ENCODE assay signal across 13 cellular contexts in genomic region chr12:1501695-1502440, GRCh38.
DNase-seq lines count a peak whose midpoint lies in the region; ATAC-seq and TF ChIP-seq lines count a peak whose summit lies in the region.
"Had no signal": no experiment of that assay in that cellular context is flagged by ENCODE, and none has a peak within 500 bp of the region (broad histone marks: within the 10 kb centered on the region; RNA-seq: fewer than 3 reads in every experiment).

No MANE protein-coding gene starts in this region.

- H3K4me1 ChIP-seq in BLaER1 (peaks cover 59% of the 10 kb centered on the region), GM23338 (ENCODE audit: insufficient read depth) (no peaks in the 10 kb centered on the region), neuronal stem cell (ENCODE audit: control insufficient read depth in 2 of 2, insufficient read depth in 1 of 2, low read depth in 1 of 2, low read length in 2 of 2) (peaks cover 0 to 2% of the 10 kb centered on the region in 2 donors)

- H2AFZ ChIP-seq in GM23338 (no peak overlapping the region), neuronal stem cell (ENCODE audit: low read length) (no peak overlapping the region)

- H3K9me3 Mint-ChIP-seq in GM23338: peaks cover 11% of the 10 kb centered on the region; the same call in 2 of the 3 replicates

- peak; percentile 15 for ATAC-seq in GM23338
- ATAC-seq: PC-3 had no signal

- H3K9ac ChIP-seq in BLaER1: no peak overlapping the region
- no peak overlapping the region for H3K9ac ChIP-seq in neuronal stem cell (ENCODE audit: low read depth, low read length, poor library complexity)

- no peak overlapping the region for H2BK120ac ChIP-seq in neuronal stem cell (ENCODE audit: low read depth, low read length)

- H4K20me1 ChIP-seq in BLaER1: no peaks in the 10 kb centered on the region
- no peaks in the 10 kb centered on the region for H4K20me1 ChIP-seq in GM23338 (replicated peaks; ENCODE audit: insufficient read depth)

- peaks cover 4% of the 10 kb centered on the region; the same call in 2 of the 3 replicates for H3K36me3 Mint-ChIP-seq in GM23338 (ENCODE audit: low read depth)

- H3K4me3 ChIP-seq in BLaER1: no peak overlapping the region
- no peak overlapping the region for H3K4me3 ChIP-seq in GM23338
- no peak overlapping the region for H3K4me3 ChIP-seq in fibroblast of mammary gland (ENCODE audit: control insufficient read depth, low read depth, low read length)
- no peak overlapping the region for H3K4me3 ChIP-seq in neuronal stem cell (ENCODE audit: low read length in 2 of 2)

- H3K18ac ChIP-seq in neuronal stem cell (ENCODE audit: low read length): peak overlapping the region; percentile 87

- DNase-seq in GM23338 (ENCODE audit: low spot score): no peak
- peak; percentile 72 for DNase-seq in fibroblast of mammary gland (ENCODE audit: low read depth)
- DNase-seq in neuronal stem cell (ENCODE audit: low spot score): no peak
- no peak for DNase-seq in hippocampal formation (lab: John Stamatoyannopoulos, UW)
- no peak for DNase-seq in stimulated activated CD4-positive, alpha-beta T cell treated with anti-CD3 and anti-CD28 coated beads, Interleukin-4, amount 100 ng/mL, for 4 hours
- DNase-seq in NOMO-1 treated with DMSO at 0.1 percent for 48 hours (lab: John Stamatoyannopoulos, UW; ENCODE audit: unreplicated experiment): no peak
- DNase-seq: NCI-H1417 treated with DMSO at 0.1 percent for 48 hours, NCI-H1930, NCI-H524 treated with DMSO at 0.1 percent for 48 hours, PC-3, RPMI8226 had no signal

- no peaks in the 10 kb centered on the region for H3F3A ChIP-seq in GM23338 (replicated peaks; ENCODE audit: low read depth)

- peak overlapping the region; percentile 14 for H2BK5ac ChIP-seq in neuronal stem cell (ENCODE audit: low read length)

- no peak overlapping the region for H3K4ac ChIP-seq in neuronal stem cell (ENCODE audit: low read length)

- TF ChIP-seq CTCF in GM23338 (conservative IDR thresholded peaks at IDR 0.05; ENCODE audit: low read depth in 2 of 2): no peak
- no peak for TF ChIP-seq CTCF in fibroblast of mammary gland (conservative IDR thresholded peaks at IDR 0.05; ENCODE audit: control insufficient read depth, insufficient read depth, low read depth, low read length)

- no peaks in the 10 kb centered on the region for H3K79me1 ChIP-seq in neuronal stem cell (ENCODE audit: low read depth, low read length)

- no peak overlapping the region for H2BK12ac ChIP-seq in neuronal stem cell (ENCODE audit: low read length)

- H3K27me3 Mint-ChIP-seq in GM23338 (ENCODE audit: insufficient read depth, low read depth, poor library complexity): peaks cover 3% of the 10 kb centered on the region

- no peak overlapping the region for H3K23ac ChIP-seq in neuronal stem cell (ENCODE audit: low read depth, low read length, poor library complexity)

- H3K4me2 ChIP-seq in BLaER1: peak overlapping the region; percentile 56
- no peak overlapping the region for H3K4me2 ChIP-seq in GM23338
- H3K4me2 ChIP-seq in neuronal stem cell (ENCODE audit: insufficient read depth, low read length, poor library complexity, severe bottlenecking): no peak overlapping the region

- no peaks in the 10 kb centered on the region for H3K9me3 ChIP-seq in BLaER1
- peaks cover 13 to 16% of the 10 kb centered on the region in 2 donors for H3K9me3 ChIP-seq in neuronal stem cell (replicated peaks in 1 of 2; ENCODE audit: control insufficient read depth in 2 of 2, insufficient read depth in 1 of 2, low read depth in 1 of 2, low read length in 2 of 2)

- peak overlapping the region; percentile 2 for H3K14ac ChIP-seq in neuronal stem cell (ENCODE audit: low read length)

- no peaks in the 10 kb centered on the region; the same call in 2 of the 3 replicates for H3K4me1 Mint-ChIP-seq in GM23338

- peak overlapping the region; percentile 7 for H2AK5ac ChIP-seq in neuronal stem cell (ENCODE audit: low read depth, low read length)

- no CpG with 5 or more reads among the region's 21 CpGs for WGBS in neuronal stem cell (ENCODE audit: extremely low coverage in 2 of 2, insufficient read length in 2 of 2, insufficient replicate concordance in 1 of 2), 2 donors

- H3K27ac Mint-ChIP-seq in GM23338: no peak overlapping the region

- no peaks in the 10 kb centered on the region for H3K79me2 ChIP-seq in GM23338 (replicated peaks; ENCODE audit: insufficient read depth)

- H3K4me3 Mint-ChIP-seq in GM23338: no peak overlapping the region

- H3K27me3 ChIP-seq in BLaER1 (no peaks in the 10 kb centered on the region), GM23338 (ENCODE audit: insufficient read depth) (no peaks in the 10 kb centered on the region), neuronal stem cell (ENCODE audit: control insufficient read depth in 3 of 3, insufficient read depth in 3 of 3, low read depth in 1 of 3, low read length in 3 of 3) (peaks cover 0 to 6% (median 0%) of the 10 kb centered on the region in 3 experiments)

- H4K8ac ChIP-seq in neuronal stem cell (ENCODE audit: low read depth, low read length): no peak overlapping the region

- H4K91ac ChIP-seq in neuronal stem cell (ENCODE audit: low read depth, low read length, poor library complexity): no peak overlapping the region

- H3K27ac ChIP-seq in BLaER1 (no peak overlapping the region), GM23338 (ENCODE audit: low read depth) (no peak overlapping the region), neuronal stem cell (replicated peaks; ENCODE audit: low read length) (no peak overlapping the region)
- H3K27ac ChIP-seq: C4-2B had no signal

- no peaks in the 10 kb centered on the region for H3K9me2 ChIP-seq in GM23338 (ENCODE audit: insufficient read depth)

- H2BK15ac ChIP-seq in neuronal stem cell (ENCODE audit: low read length): no peak overlapping the region

- H3K36me3 ChIP-seq in BLaER1: no peaks in the 10 kb centered on the region
- no peaks in the 10 kb centered on the region for H3K36me3 ChIP-seq in GM23338 (ENCODE audit: insufficient read depth)
- no peaks in the 10 kb centered on the region for H3K36me3 ChIP-seq in neuronal stem cell (replicated peaks in 1 of 2; ENCODE audit: control insufficient read depth in 2 of 2, insufficient read depth in 2 of 2, low read length in 2 of 2)

TF ChIP-seq in GM23338, 12 proteins besides CTCF, POLR2A, EP300 and RAD21 (continues in another document):
- TF ChIP-seq POLR2AphosphoS5 (IDR thresholded peaks at IDR 0.05; ENCODE audit: low read depth) (no peak), ZNF331 (CRISPR knock-in tag; IDR thresholded peaks at IDR 0.05; ENCODE audit: low read depth) (no peak), ZNF114 (CRISPR knock-in tag; IDR thresholded peaks at IDR 0.05) (no peak), EZH2phosphoT487 (IDR thresholded peaks at IDR 0.05; ENCODE audit: unreplicated experiment) (no peak), EZH2 (IDR thresholded peaks at IDR 0.05; ENCODE audit: low read depth, unreplicated experiment) (no peak)
